Comparison of ENCODE assay signal across 8 cellular contexts in the genomic region with DNA sequence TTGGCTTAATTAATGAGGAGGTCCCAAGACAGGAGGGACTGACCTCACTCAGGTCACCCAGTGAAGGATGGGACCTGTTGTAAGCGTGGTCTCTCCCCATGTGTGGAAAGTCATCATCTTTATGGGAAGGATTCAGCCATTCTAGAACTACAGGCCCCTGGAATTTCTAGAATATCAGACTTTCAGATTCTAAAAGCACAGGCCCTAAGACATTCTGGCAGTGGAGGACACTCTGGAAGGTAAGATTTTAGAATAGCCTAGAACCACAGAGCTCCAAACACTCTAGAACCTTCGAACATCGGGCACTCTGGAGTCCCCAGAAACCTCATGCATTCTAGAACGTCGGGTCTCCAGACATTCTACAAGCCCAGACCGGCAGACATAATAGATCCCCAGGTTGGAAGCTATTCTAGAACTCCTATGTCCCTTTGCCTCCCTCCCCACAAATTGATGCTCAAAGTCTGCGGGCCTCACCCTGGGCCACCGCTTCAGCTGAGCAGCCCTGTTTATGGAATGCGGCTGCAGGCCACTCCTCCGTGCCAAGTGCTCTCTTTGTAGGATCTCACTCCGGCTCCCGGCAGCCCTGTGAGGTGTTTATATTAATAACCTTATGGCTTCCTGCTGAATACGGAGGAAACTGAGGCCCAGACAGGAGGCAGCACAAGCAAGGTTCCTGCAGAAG. TPM values are rescaled to one million over a fixed set of nuclear protein-coding genes. Genes with fewer than 3 reads are reported as not detected.
DNase-seq lines count a peak whose midpoint lies in the region; ATAC-seq and TF ChIP-seq lines count a peak whose summit lies in the region.

No MANE protein-coding gene starts in this region.

- H3K4me3 Mint-ChIP-seq in activated T-cell treated with anti-CD3 and anti-CD28 coated beads, Interleukin-2, amount 50 U/mL, for 72 hours: peak overlapping the region; percentile 87 to 93
- H3K4me3 Mint-ChIP-seq in activated naive CD8-positive, alpha-beta T cell: peak overlapping the region; percentile 73

- H3K27me3 ChIP-seq in testis: no peaks in the 10 kb centered on the region

- H3K36me3 Mint-ChIP-seq in activated T-cell treated with anti-CD3 and anti-CD28 coated beads, Interleukin-2, amount 50 U/mL, for 72 hours (ENCODE audit: insufficient read depth in 2 of 2): no peaks in the 10 kb centered on the region
- no peaks in the 10 kb centered on the region for H3K36me3 Mint-ChIP-seq in activated naive CD8-positive, alpha-beta T cell

- intact Hi-C loops in testis (cut with DNase I; ENCODE audit: low total_unique reads): no loop called here

- H3K27me3 Mint-ChIP-seq in activated T-cell treated with anti-CD3 and anti-CD28 coated beads, Interleukin-2, amount 50 U/mL, for 72 hours (ENCODE audit: low read depth): peaks cover 71% of the 10 kb centered on the region
- H3K27me3 Mint-ChIP-seq in activated naive CD8-positive, alpha-beta T cell: peaks cover 28% of the 10 kb centered on the region

- no peak for TF ChIP-seq CTCF in testis (IDR thresholded peaks at IDR 0.05)

- no peaks in the 10 kb centered on the region for H3K36me3 ChIP-seq in testis (ENCODE audit: low read depth, missing control alignments)

- H3K27ac ChIP-seq in testis: no peak overlapping the region

- DNase-seq in activated T-cell treated with anti-CD3 and anti-CD28 coated beads, Interleukin-2, amount 50 U/mL, for 72 hours: no peak
- no peak for DNase-seq in activated T-cell treated with anti-CD3 and anti-CD28 coated beads, Interleukin-2, amount 50 U/mL, for 1 hour
- DNase-seq in islet precursor cell (peak; percentile 70), testis (peak; percentile 28)

- no peaks in the 10 kb centered on the region for H3K9me3 ChIP-seq in testis

- no peak overlapping the region for H3K27ac Mint-ChIP-seq in activated T-cell treated with anti-CD3 and anti-CD28 coated beads, Interleukin-2, amount 50 U/mL, for 72 hours
- no peak overlapping the region for H3K27ac Mint-ChIP-seq in activated naive CD8-positive, alpha-beta T cell

- peaks cover 4% of the 10 kb centered on the region for H3K4me1 ChIP-seq in testis

- peak in 1 of 2 donors; percentile 12 for ATAC-seq in activated T-cell treated with anti-CD3 and anti-CD28 coated beads, Interleukin-2, amount 50 U/mL, for 72 hours (replicated peaks in 1 of 2)
- ATAC-seq in GM21447 (IDR thresholded peaks at IDR 0.05; ENCODE audit: unreplicated experiment) (no peak), GM21515 (IDR thresholded peaks at IDR 0.05; ENCODE audit: unreplicated experiment) (no peak), HG02840 (IDR thresholded peaks at IDR 0.05; ENCODE audit: low FRiP score, unreplicated experiment) (no peak)

- H3K4me1 Mint-ChIP-seq in activated T-cell treated with anti-CD3 and anti-CD28 coated beads, Interleukin-2, amount 50 U/mL, for 72 hours (ENCODE audit: low read depth): peaks cover 22% of the 10 kb centered on the region
- H3K4me1 Mint-ChIP-seq in activated naive CD8-positive, alpha-beta T cell (ENCODE audit: low read depth): peaks cover 13% of the 10 kb centered on the region

- peak overlapping the region; percentile 51 to 55 for H3K4me3 ChIP-seq in testis

- WGBS in testis, 2 donors: 24 to 27% methylated on average over 12 to 13 of the region's 13 CpGs

- no peaks in the 10 kb centered on the region for H3K9me3 Mint-ChIP-seq in activated T-cell treated with anti-CD3 and anti-CD28 coated beads, Interleukin-2, amount 50 U/mL, for 72 hours
- H3K9me3 Mint-ChIP-seq in activated naive CD8-positive, alpha-beta T cell (ENCODE audit: low read depth): no peaks in the 10 kb centered on the region

- no peak for TF ChIP-seq POLR2A in testis (IDR thresholded peaks at IDR 0.05)

RNA-seq across cellular contexts. Expression of a gene that starts 1.9 kb away (rescaled TPM):
- not detected for total RNA-seq in activated T-cell treated with anti-CD3 and anti-CD28 coated beads, Interleukin-2, amount 50 U/mL, for 72 hours
- 1 to 10 TPM; 5.5 to 9.0 TPM for total RNA-seq in testis
- 7.4 TPM for polyA plus RNA-seq in testis (ENCODE audit: insufficient read depth, low read depth, low replicate concordance)

RNA-seq across cellular contexts. Expression of a gene that starts 11.7 kb away (rescaled TPM):
- total RNA-seq in activated T-cell treated with anti-CD3 and anti-CD28 coated beads, Interleukin-2, amount 50 U/mL, for 72 hours: 1 to 10 TPM; 1.7 to 2.3 TPM
- total RNA-seq in testis: 1 to 10 TPM in 1 of 2 donors, under 1 TPM in 1; 0.43 to 1.2 TPM
- polyA plus RNA-seq in testis (ENCODE audit: insufficient read depth, low read depth, low replicate concordance): 2.7 TPM

RNA-seq across cellular contexts. Expression of a gene that starts 19.5 kb away (rescaled TPM):
- total RNA-seq in activated T-cell treated with anti-CD3 and anti-CD28 coated beads, Interleukin-2, amount 50 U/mL, for 72 hours: not detected
- total RNA-seq in testis: under 1 TPM; 0.63 to 0.81 TPM
- polyA plus RNA-seq in testis (ENCODE audit: insufficient read depth, low read depth, low replicate concordance): 1.3 TPM

RNA-seq across cellular contexts. Expression of a gene that starts 38.0 kb away (rescaled TPM):
- under 1 TPM in 1 of 2 donors, not detected in 1; 0.63 TPM for total RNA-seq in activated T-cell treated with anti-CD3 and anti-CD28 coated beads, Interleukin-2, amount 50 U/mL, for 72 hours
- 10 to 100 TPM; 19.3 to 38.3 TPM for total RNA-seq in testis
- 30.7 TPM for polyA plus RNA-seq in testis (ENCODE audit: insufficient read depth, low read depth, low replicate concordance)

RNA-seq across cellular contexts. Expression of a gene that starts 45.0 kb away (rescaled TPM):
- not detected for total RNA-seq in activated T-cell treated with anti-CD3 and anti-CD28 coated beads, Interleukin-2, amount 50 U/mL, for 72 hours
- 1 to 10 TPM in 1 of 2 donors, under 1 TPM in 1; 0.43 to 1.9 TPM for total RNA-seq in testis
- 4.0 TPM for polyA plus RNA-seq in testis (ENCODE audit: insufficient read depth, low read depth, low replicate concordance)

Comparison
In these comparisons a context has a peak if more than half of its experiments do, and no peak if none do; other contexts are left out.
1. DNase-seq: peak in islet precursor cell (single experiment) and testis (single experiment); none in activated T-cell treated with anti-CD3 and anti-CD28 coated beads, Interleukin-2, amount 50 U/mL, for 72 hours (0 of 2) and activated T-cell treated with anti-CD3 and anti-CD28 coated beads, Interleukin-2, amount 50 U/mL, for 1 hour (single experiment).
2. RNA of a gene that starts 1.9 kb away (total RNA-seq): 5.5 to 9.0 TPM in testis; not detected in activated T-cell treated with anti-CD3 and anti-CD28 coated beads, Interleukin-2, amount 50 U/mL, for 72 hours; every median in the first group is over 4 times any median in the second.